In the genomic region with DNA sequence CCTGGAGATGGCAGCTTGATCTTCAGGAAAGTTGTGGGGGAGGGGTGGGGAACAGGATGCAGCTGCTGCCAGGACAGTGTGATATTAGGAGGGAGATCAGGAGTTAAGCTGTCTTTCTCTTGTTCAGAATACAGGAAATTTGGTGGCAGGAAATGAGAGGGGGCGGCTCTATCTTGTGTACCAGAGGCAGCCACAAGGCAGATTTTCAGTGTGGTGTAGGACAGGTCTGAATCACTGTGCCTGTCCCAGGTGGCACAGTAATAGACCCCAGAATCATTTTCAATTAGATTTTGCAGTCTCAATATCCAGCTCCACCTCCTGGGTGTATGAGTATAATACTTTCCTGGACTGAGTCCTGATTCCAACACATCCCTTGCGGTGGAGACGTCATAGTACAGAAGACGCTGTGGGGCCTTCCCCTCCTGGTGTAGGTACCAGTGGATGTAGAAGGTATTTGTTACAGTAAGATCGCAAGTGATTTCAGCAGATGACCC, we compare ENCODE assay signal across 8 cellular contexts.
DNase-seq lines count a peak whose midpoint lies in the region; ATAC-seq, FAIRE-seq and TF ChIP-seq lines count a peak whose summit lies in the region.
"Not testable (repeated sequence)": the region's sequence is repeated elsewhere in the genome, so short reads cannot be mapped to it uniquely, and the experiment has no call there.

No MANE protein-coding gene starts in this region.

- TF ChIP-seq POLR2A in right lobe of liver (IDR thresholded peaks at IDR 0.05): not testable (repeated sequence)

- POLR2A ChIA-PET in CD4-positive, alpha-beta memory T cell (lab: Charles Lee; ENCODE audit: partially characterized antibody): interaction anchor here (0.7 to 1.7 kb wide), 9 partner anchors 10 to 1719 kb away, joined by 3 to 8 read pairs (median 4); partner anchors contain the start of gene STARD3NL
- POLR2A ChIA-PET in SK-N-SH (lab: Yijun Ruan, JAX): not testable (repeated sequence)

- intact Hi-C loops in CD4-positive, alpha-beta memory T cell (cut with micrococcal nuclease); right lobe of liver (cut with DNase I): not testable (repeated sequence)

- not testable (repeated sequence) for H3K36me3 ChIP-seq in CD4-positive, alpha-beta memory T cell (ENCODE audit: insufficient read depth, low read length); SK-N-SH (replicated peaks in 1 of 2; ENCODE audit: control insufficient read depth in 1 of 2, insufficient read depth in 2 of 2, low read length in 1 of 2); right lobe of liver

- ATAC-seq in HG03571 (IDR thresholded peaks at IDR 0.05; ENCODE audit: unreplicated experiment) (peak; percentile 28), right lobe of liver (peak; percentile 57 to 77 (median 64))

- WGBS in SK-N-SH (ENCODE audit: low lambda C conversion rate): 89% methylated on average over 5 of the region's 5 CpGs
- 80% methylated on average over 1 of the region's 5 CpGs for WGBS in right lobe of liver (ENCODE audit: insufficient coverage, low coverage, low lambda C conversion rate, missing lambda C conversion rate)

- peak overlapping the region; percentile 91 for H3K27ac ChIP-seq in CD4-positive, alpha-beta memory T cell (ENCODE audit: low read depth, low read length)
- H3K27ac ChIP-seq in SK-N-SH (ENCODE audit: low read depth in 2 of 2, low read length in 1 of 2): not testable (repeated sequence)
- peak overlapping the region in 1 of 3 donors; percentile 36 for H3K27ac ChIP-seq in right lobe of liver

- DNase-seq in CD4-positive, alpha-beta memory T cell: peak in 4 of 5 donors; percentile 47 to 77 (median 49)
- DNase-seq in GM19239 (ENCODE audit: insufficient read length, low spot score); SK-N-SH: not testable (repeated sequence)
- peak; percentile 70 for DNase-seq in activated CD8-positive, alpha-beta memory T cell treated with anti-CD3 and anti-CD28 coated beads for 24 hours
- DNase-seq in central memory CD4-positive, alpha-beta T cell: peak; percentile 52
- DNase-seq in right lobe of liver: peak in 1 of 3 donors; percentile 39
- DNase-seq in stimulated activated CD8-positive, alpha-beta memory T cell treated with anti-CD3 and anti-CD28 coated beads, Interleukin-4, amount 100 ng/mL, for 48 hours: peak; percentile 61

- H3K4me3 Mint-ChIP-seq in CD4-positive, alpha-beta memory T cell: peak overlapping the region; percentile 93 to 96 (median 96)

- CTCF ChIA-PET in CD4-positive, alpha-beta memory T cell (lab: Charles Lee; ENCODE audit: partially characterized antibody): interaction anchor here (1.0 to 16.6 kb wide), 14 partner anchors 9 to 160 kb away, joined by 3 to 758 read pairs (median 8); no protein-coding TSS in a partner anchor
- CTCF ChIA-PET in SK-N-SH (lab: Yijun Ruan, JAX): interaction anchor here (0.8 to 1.3 kb wide), 2 partner anchors 12 to 143 kb away, joined by 3 read pairs; no protein-coding TSS in a partner anchor

- not testable (repeated sequence) for H3K9me2 ChIP-seq in SK-N-SH

- not testable (repeated sequence) for H3K9ac ChIP-seq in SK-N-SH

- FAIRE-seq in GM19239 (lab: Jason Lieb, UNC): peak; percentile 66

- 0 out of 2 replicates have a peak overlapping the region, but pooled peaks have one; percentile 35 for H2AFZ ChIP-seq in SK-N-SH (ENCODE audit: low read depth)

- not testable (repeated sequence) for TF ChIP-seq RAD21 in SK-N-SH (IDR thresholded peaks at IDR 0.05; ENCODE audit: low read length)

- not testable (repeated sequence) for H3F3A ChIP-seq in SK-N-SH (replicated peaks; ENCODE audit: insufficient read depth)

- not testable (repeated sequence) for TF ChIP-seq EP300 in SK-N-SH (IDR thresholded peaks at IDR 0.05; ENCODE audit: borderline replicate concordance in 1 of 2, low read depth in 1 of 2, low read length in 1 of 2)

- H3K4me2 ChIP-seq in SK-N-SH: not testable (repeated sequence)

- H3K4me3 ChIP-seq in CD4-positive, alpha-beta memory T cell (ENCODE audit: low read length in 2 of 2): peak overlapping the region; percentile 36 to 48
- not testable (repeated sequence) for H3K4me3 ChIP-seq in SK-N-SH (ENCODE audit: low read depth in 2 of 2, low read length in 1 of 2); right lobe of liver

- peaks cover 27% of the 10 kb centered on the region for H3K4me1 ChIP-seq in CD4-positive, alpha-beta memory T cell (ENCODE audit: insufficient read depth, low read length)
- not testable (repeated sequence) for H3K4me1 ChIP-seq in SK-N-SH (ENCODE audit: control insufficient read depth in 1 of 2, insufficient read depth in 2 of 2, low read depth in 1 of 2, low read length in 1 of 2); right lobe of liver

- H3K27me3 Mint-ChIP-seq in CD4-positive, alpha-beta memory T cell: not testable (repeated sequence)

- TF ChIP-seq CTCF in SK-N-SH (IDR thresholded peaks at IDR 0.05); right lobe of liver (IDR thresholded peaks at IDR 0.05): not testable (repeated sequence)

- peaks cover 24 to 71% (median 40%) of the 10 kb centered on the region in 4 donors for H3K4me1 Mint-ChIP-seq in CD4-positive, alpha-beta memory T cell

- H3K9me3 Mint-ChIP-seq in CD4-positive, alpha-beta memory T cell: not testable (repeated sequence)

- not testable (repeated sequence) for H3K9me3 ChIP-seq in CD4-positive, alpha-beta memory T cell (ENCODE audit: control insufficient read depth in 1 of 2, low read length in 2 of 2); SK-N-SH; right lobe of liver

- H4K20me1 ChIP-seq in SK-N-SH (ENCODE audit: insufficient read depth): not testable (repeated sequence)

- not testable (repeated sequence) for H3K27me3 ChIP-seq in CD4-positive, alpha-beta memory T cell (ENCODE audit: insufficient read depth, low read length); SK-N-SH (ENCODE audit: insufficient read depth); right lobe of liver

- peak overlapping the region; percentile 91 to 98 (median 96) for H3K27ac Mint-ChIP-seq in CD4-positive, alpha-beta memory T cell

- not testable (repeated sequence) for H3K79me2 ChIP-seq in SK-N-SH (ENCODE audit: insufficient read depth)

- H3K36me3 Mint-ChIP-seq in CD4-positive, alpha-beta memory T cell: peaks cover 0 to 24% of the 10 kb centered on the region in 2 donors
